In the genomic region with DNA sequence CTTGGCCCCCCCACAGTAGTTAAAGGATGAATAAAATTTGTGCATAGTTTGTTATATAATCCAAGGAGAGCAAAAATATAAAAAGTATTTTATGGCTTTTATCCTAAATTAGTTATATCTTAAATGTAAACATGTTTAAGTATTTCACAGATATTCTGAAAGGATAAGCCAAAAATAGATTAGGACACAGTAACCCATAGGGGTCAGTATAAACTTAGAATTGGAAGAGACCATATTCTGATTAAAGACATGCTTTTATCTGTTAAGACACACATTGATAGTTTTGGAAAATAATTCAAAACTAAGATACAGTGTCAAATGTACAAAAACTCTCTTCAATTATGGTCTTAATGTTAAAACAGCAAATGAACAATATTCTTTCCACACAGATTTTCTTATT, we compare ENCODE assay signal across 8 cellular contexts. TPM values are rescaled to one million over a fixed set of nuclear protein-coding genes. Genes with fewer than 3 reads are reported as not detected.
DNase-seq lines count a peak whose midpoint lies in the region; ATAC-seq and TF ChIP-seq lines count a peak whose summit lies in the region.

No MANE protein-coding gene starts in this region.

- peaks cover 5% of the 10 kb centered on the region for H3K79me2 ChIP-seq in MM.1S (ENCODE audit: low read length)

- H3K27me3 ChIP-seq in MM.1S (replicated peaks; ENCODE audit: insufficient read depth, low read length) (no peaks in the 10 kb centered on the region), brain microvascular endothelial cell (replicated peaks) (no peaks in the 10 kb centered on the region)

- no peak overlapping the region for H3K4me3 ChIP-seq in MM.1S (ENCODE audit: low read length)
- no peak overlapping the region for H3K4me3 ChIP-seq in brain microvascular endothelial cell (ENCODE audit: low read depth, low read length)

- H3K4me3 Mint-ChIP-seq in naive B cell: no peak overlapping the region
- no peak overlapping the region for H3K4me3 Mint-ChIP-seq in activated naive CD4-positive, alpha-beta T cell treated with anti-CD3 and anti-CD28 coated beads, Interleukin-2, amount 10 ng/mL, durations not matched to agents 7 days and 5 days

- H3K27me3 Mint-ChIP-seq in naive B cell: no peaks in the 10 kb centered on the region
- no peaks in the 10 kb centered on the region for H3K27me3 Mint-ChIP-seq in activated naive CD4-positive, alpha-beta T cell treated with anti-CD3 and anti-CD28 coated beads, Interleukin-2, amount 10 ng/mL, durations not matched to agents 7 days and 5 days

- H3K36me3 ChIP-seq in MM.1S (replicated peaks; ENCODE audit: insufficient read depth, low read length) (no peaks in the 10 kb centered on the region), brain microvascular endothelial cell (replicated peaks) (peaks cover 2% of the 10 kb centered on the region)

- no peaks in the 10 kb centered on the region for H3F3A ChIP-seq in MM.1S (ENCODE audit: insufficient read depth, low read length)

- intact Hi-C loops in left ventricle myocardium superior (cut with micrococcal nuclease): no loop called here

- in situ Hi-C loops in brain microvascular endothelial cell (cut with HindIII; ENCODE audit: low pct_ligation_motif_present, low sequenced_read_pairs): loop anchor here (25.0 kb wide), 1 partner anchor 361 kb away; no protein-coding TSS in a partner anchor

- H3K9me3 Mint-ChIP-seq in naive B cell: no peaks in the 10 kb centered on the region
- no peaks in the 10 kb centered on the region for H3K9me3 Mint-ChIP-seq in activated naive CD4-positive, alpha-beta T cell treated with anti-CD3 and anti-CD28 coated beads, Interleukin-2, amount 10 ng/mL, durations not matched to agents 7 days and 5 days

- no peaks in the 10 kb centered on the region for H3K4me1 ChIP-seq in MM.1S (ENCODE audit: low read length)

- peaks cover 0 to 8% of the 10 kb centered on the region in 2 donors for H3K36me3 Mint-ChIP-seq in naive B cell
- H3K36me3 Mint-ChIP-seq in activated naive CD4-positive, alpha-beta T cell treated with anti-CD3 and anti-CD28 coated beads, Interleukin-2, amount 10 ng/mL, durations not matched to agents 7 days and 5 days: peaks cover 3% of the 10 kb centered on the region

- H3K9me3 ChIP-seq in MM.1S (replicated peaks; ENCODE audit: insufficient read depth, low read length): no peaks in the 10 kb centered on the region

- no peaks in the 10 kb centered on the region for H3K9me2 ChIP-seq in MM.1S (replicated peaks; ENCODE audit: insufficient read depth, low read length)

- no peak overlapping the region for H3K27ac ChIP-seq in MM.1S (ENCODE audit: low read length)
- no peak overlapping the region for H3K27ac ChIP-seq in brain microvascular endothelial cell

- ATAC-seq in naive B cell (ENCODE audit: low read depth in 2 of 2) (no peak), GM18867 (IDR thresholded peaks at IDR 0.05; ENCODE audit: unreplicated experiment) (no peak), left ventricle myocardium superior (no peak), GM18517 (IDR thresholded peaks at IDR 0.05; ENCODE audit: unreplicated experiment) (no peak)

- H3K4me2 ChIP-seq in MM.1S (ENCODE audit: low read depth, low read length): no peak overlapping the region

- no peak overlapping the region for H2AFZ ChIP-seq in MM.1S (ENCODE audit: low read length)

- peaks cover 0 to 7% (median 4%) of the 10 kb centered on the region in 3 donors for H3K4me1 Mint-ChIP-seq in naive B cell
- peaks cover 7% of the 10 kb centered on the region for H3K4me1 Mint-ChIP-seq in activated naive CD4-positive, alpha-beta T cell treated with anti-CD3 and anti-CD28 coated beads, Interleukin-2, amount 10 ng/mL, durations not matched to agents 7 days and 5 days

- CTCF ChIA-PET in activated naive CD4-positive, alpha-beta T cell treated with anti-CD3 and anti-CD28 coated beads, Interleukin-2, amount 10 ng/mL, durations not matched to agents 7 days and 5 days (lab: Charles Lee): no interaction called here

- peak; percentile 9 for DNase-seq in EL
- peak; percentile 40 for DNase-seq in MM.1S
- no peak for DNase-seq in brain microvascular endothelial cell
- DNase-seq in naive B cell: peak; percentile 34
- DNase-seq in activated naive CD4-positive, alpha-beta T cell treated with anti-CD3 and anti-CD28 coated beads, Interleukin-2, amount 10 ng/mL, durations not matched to agents 7 days and 5 days: no peak
- no peak for DNase-seq in left ventricle myocardium superior

- peak; percentile 40 for TF ChIP-seq CTCF in MM.1S (IDR thresholded peaks at IDR 0.05; ENCODE audit: low read length)
- TF ChIP-seq CTCF in brain microvascular endothelial cell (IDR thresholded peaks at IDR 0.05; ENCODE audit: low read depth, low read length, missing control alignments): peak; percentile 26

- no peaks in the 10 kb centered on the region for H4K20me1 ChIP-seq in MM.1S (ENCODE audit: insufficient read depth, low read length)

- no peak overlapping the region for H3K9ac ChIP-seq in MM.1S (ENCODE audit: low read length)

- peak overlapping the region in 1 of 6 donors; percentile 36 for H3K27ac Mint-ChIP-seq in naive B cell
- H3K27ac Mint-ChIP-seq in activated naive CD4-positive, alpha-beta T cell treated with anti-CD3 and anti-CD28 coated beads, Interleukin-2, amount 10 ng/mL, durations not matched to agents 7 days and 5 days: no peak overlapping the region

RNA-seq across cellular contexts. Expression of gene SERINC1, which starts 4.5 kb away (rescaled TPM):
- 100 to 1,000 TPM in 1 of 6 donors, 10 to 100 TPM in 5; 78.5 to 121 (median 83.5) TPM for polyA plus RNA-seq in naive B cell (ENCODE audit: low read depth in 6 of 6)
- 152 TPM for total RNA-seq in left ventricle myocardium superior

Comparison
In these comparisons a context has a peak if more than half of its experiments do, and no peak if none do; other contexts are left out.
1. DNase-seq: peak in EL (single experiment), MM.1S (single experiment) and naive B cell (single experiment); none in brain microvascular endothelial cell (single experiment), activated naive CD4-positive, alpha-beta T cell treated with anti-CD3 and anti-CD28 coated beads, Interleukin-2, amount 10 ng/mL, durations not matched to agents 7 days and 5 days (single experiment) and left ventricle myocardium superior (single experiment).